Comparison of ENCODE assay signal across 10 cellular contexts in the genomic region with DNA sequence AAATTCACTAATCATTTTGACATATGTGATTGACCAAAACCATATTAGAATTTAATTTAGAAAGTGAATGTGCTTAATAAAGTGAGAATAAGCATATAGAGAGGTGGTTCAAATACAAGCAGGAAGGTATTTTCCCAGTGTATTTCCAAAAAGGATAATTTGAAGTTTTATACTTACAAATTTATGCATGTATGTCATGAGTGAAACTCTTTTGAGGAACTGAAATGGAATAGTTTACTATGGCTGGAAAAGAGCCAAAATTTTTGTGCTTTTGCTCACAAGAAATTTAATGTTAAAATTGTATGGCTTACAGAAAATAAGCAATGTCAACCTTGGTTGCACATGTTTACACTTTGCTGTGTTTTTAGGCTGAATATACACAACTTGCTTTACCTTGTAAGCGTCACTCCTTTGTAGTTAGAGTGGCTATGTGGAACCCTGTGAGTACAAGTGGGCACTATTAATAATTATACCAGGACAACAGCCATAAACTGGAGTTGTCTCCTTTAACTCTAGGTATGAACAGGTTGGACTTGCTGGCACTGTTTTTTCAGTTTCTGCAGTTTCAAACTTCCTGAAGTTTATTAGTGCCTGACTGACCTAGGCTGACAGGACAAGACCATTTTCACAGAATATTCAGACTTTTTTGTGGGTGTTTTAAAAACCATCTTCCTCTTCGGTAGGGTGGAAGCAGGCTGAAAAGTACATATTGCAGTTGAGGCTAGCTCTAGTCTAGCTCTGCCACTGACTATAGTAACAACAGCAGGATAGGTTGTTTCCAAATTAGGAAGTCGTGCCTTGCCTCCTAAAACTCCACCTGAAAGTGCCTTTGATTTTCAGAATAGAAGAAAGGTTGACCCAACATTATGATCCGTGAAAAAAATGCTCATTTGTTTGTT. TPM values are rescaled to one million over a fixed set of nuclear protein-coding genes. Genes with fewer than 3 reads are reported as not detected.
DNase-seq lines count a peak whose midpoint lies in the region; ATAC-seq and TF ChIP-seq lines count a peak whose summit lies in the region.
"Had no signal": no experiment of that assay in that cellular context is flagged by ENCODE, and none has a peak within 500 bp of the region (broad histone marks: within the 10 kb centered on the region; RNA-seq: fewer than 3 reads in every experiment).

No MANE protein-coding gene starts in this region.

- no peak for TF ChIP-seq CTCF in upper lobe of left lung (IDR thresholded peaks at IDR 0.05)

- H3K9ac ChIP-seq in HUES6 (ENCODE audit: low read length): no peak overlapping the region

- peaks cover 35% of the 10 kb centered on the region for H3K4me1 ChIP-seq in HUES6 (ENCODE audit: control insufficient read depth, insufficient read depth, low read length)
- H3K4me1 ChIP-seq in upper lobe of left lung: peaks cover 35 to 63% (median 45%) of the 10 kb centered on the region in 4 donors

- no peak for TF ChIP-seq EP300 in upper lobe of left lung (IDR thresholded peaks at IDR 0.05)

- H3K27ac ChIP-seq in HUES6 (ENCODE audit: low read depth, low read length) (peak overlapping the region; percentile 34; the same call in 1 of the 2 replicates), epithelial cell of prostate (peak overlapping the region; percentile 84), upper lobe of left lung (peak overlapping the region; percentile 26 to 73 (median 61))

- H3K4me3 ChIP-seq in HUES6 (ENCODE audit: low read depth, low read length) (no peak overlapping the region), upper lobe of left lung (peak overlapping the region in 1 of 4 donors; percentile 13)

- H3K27me3 ChIP-seq in HUES6 (ENCODE audit: control insufficient read depth, insufficient read depth, low read length): no peaks in the 10 kb centered on the region
- no peaks in the 10 kb centered on the region for H3K27me3 ChIP-seq in upper lobe of left lung

- no peaks in the 10 kb centered on the region for H3K9me3 ChIP-seq in HUES6 (ENCODE audit: control insufficient read depth, insufficient read depth, low read depth, low read length)
- no peaks in the 10 kb centered on the region for H3K9me3 ChIP-seq in upper lobe of left lung

- ATAC-seq in left ventricle myocardium superior (peak; percentile 74), Right ventricle myocardium inferior (no peak), upper lobe of left lung (ENCODE audit: low FRiP score in 2 of 2) (peak; percentile 34 to 66), GM18520 (IDR thresholded peaks at IDR 0.05; ENCODE audit: unreplicated experiment) (no peak)
- ATAC-seq: naive thymus-derived CD8-positive, alpha-beta T cell had no signal

- intact Hi-C loops in left ventricle myocardium superior (cut with micrococcal nuclease) (no loop called here), Right ventricle myocardium inferior (cut with DNase I) (no loop called here)

- TF ChIP-seq POLR2A in upper lobe of left lung (IDR thresholded peaks at IDR 0.05): no peak

- H3K36me3 ChIP-seq in HUES6 (ENCODE audit: control insufficient read depth, insufficient read depth, low read length) (no peaks in the 10 kb centered on the region), upper lobe of left lung (no peaks in the 10 kb centered on the region)

- 26 to 27% methylated on average over 4 of the region's 4 CpGs for WGBS in upper lobe of left lung, 2 donors

- DNase-seq in left ventricle myocardium superior (no peak), Right ventricle myocardium inferior (ENCODE audit: missing footprints) (no peak), epithelial cell of prostate (ENCODE audit: low read depth, low spot score) (no peak), upper lobe of left lung (no peak), NCI-H1694 treated with DMSO at 0.1 percent for 48 hours (lab: John Stamatoyannopoulos, UW) (no peak), NCI-H446 treated with DMSO at 0.1 percent for 48 hours (lab: John Stamatoyannopoulos, UW) (no peak)
- DNase-seq: DND-41; naive thymus-derived CD8-positive, alpha-beta T cell had no signal

RNA-seq across cellular contexts. Expression of a gene that starts 6.0 kb away (rescaled TPM):
- total RNA-seq in left ventricle myocardium superior (52.6 TPM), Right ventricle myocardium inferior (58.5 TPM), upper lobe of left lung (100 to 1,000 TPM; 149 to 517 (median 265) TPM)

Comparison
In these comparisons a context has a peak if more than half of its experiments do, and no peak if none do; other contexts are left out.
1. ATAC-seq: peak in left ventricle myocardium superior (single experiment) and upper lobe of left lung (2 of 2); none in Right ventricle myocardium inferior (single experiment) and GM18520 (single experiment).
2. H3K27ac ChIP-seq: peak in every context shown above with its lines; median percentile 84 in epithelial cell of prostate; 61 in upper lobe of left lung; 34 in HUES6.